Comparison of ENCODE assay signal across 29 cellular contexts in genomic region chr6:129342243-129342642, GRCh38.
DNase-seq lines count a peak whose midpoint lies in the region; ATAC-seq and TF ChIP-seq lines count a peak whose summit lies in the region.
"Had no signal": no experiment of that assay in that cellular context is flagged by ENCODE, and none has a peak within 500 bp of the region (broad histone marks: within the 10 kb centered on the region; RNA-seq: fewer than 3 reads in every experiment).

No MANE protein-coding gene starts in this region.

- H3K4me1 ChIP-seq in breast epithelium = no peaks in the 10 kb centered on the region
- H3K4me1 ChIP-seq in adipocyte (ENCODE audit: control insufficient read depth, insufficient read depth, low read length) = peaks cover 23% of the 10 kb centered on the region
- no peaks in the 10 kb centered on the region for H3K4me1 ChIP-seq in gastroesophageal sphincter
- no peaks in the 10 kb centered on the region for H3K4me1 ChIP-seq in transverse colon
- H3K4me1 ChIP-seq: tibial artery had no signal

- H3K27me3 ChIP-seq in breast epithelium (no peaks in the 10 kb centered on the region), adipocyte (replicated peaks; ENCODE audit: control insufficient read depth, insufficient read depth, low read length) (no peaks in the 10 kb centered on the region), gastroesophageal sphincter (no peaks in the 10 kb centered on the region), transverse colon (no peaks in the 10 kb centered on the region)
- H3K27me3 ChIP-seq: dorsolateral prefrontal cortex, tibial artery had no signal

- TF ChIP-seq POLR2A in breast epithelium (IDR thresholded peaks at IDR 0.05) (no peak), gastroesophageal sphincter (IDR thresholded peaks at IDR 0.05) (no peak), transverse colon (IDR thresholded peaks at IDR 0.05) (no peak)

- WGBS in gastroesophageal sphincter (ENCODE audit: low coverage in 1 of 2), 2 donors = 32 to 57% methylated on average over 2 of the region's 2 CpGs
- 65 to 67% methylated on average over 2 of the region's 2 CpGs for WGBS in transverse colon (ENCODE audit: low coverage in 1 of 2), 2 donors

- peaks cover 6% of the 10 kb centered on the region for H3K36me3 Mint-ChIP-seq in MCF 10A (ENCODE audit: insufficient read depth, unreplicated experiment)
- H3K36me3 Mint-ChIP-seq: activated CD8-positive, alpha-beta memory T cell treated with anti-CD3 and anti-CD28 coated beads, Interleukin-2, amount 10 ng/mL, durations not matched to agents 7 days and 5 days; activated naive CD4-positive, alpha-beta T cell treated with anti-CD3 and anti-CD28 coated beads, Interleukin-2, amount 50 U/mL, for 24 hours had no signal

- DNase-seq in MCF 10A (ENCODE audit: unreplicated experiment) (peak; percentile 80), breast epithelium (ENCODE audit: low spot score in 2 of 2) (no peak), adipocyte (ENCODE audit: low read depth) (peak; percentile 77), transverse colon (no peak), GM20000 (ENCODE audit: low spot score) (no peak)
- DNase-seq: 8988T; activated CD4-positive, alpha-beta T cell treated with anti-CD3 and anti-CD28 coated beads, Interleukin-2, amount 10 ng/mL, durations not matched to agents 7 days and 5 days; activated CD8-positive, alpha-beta memory T cell treated with anti-CD3 and anti-CD28 coated beads, Interleukin-2, amount 10 ng/mL, durations not matched to agents 7 days and 5 days; dorsolateral prefrontal cortex; GF-D8; kidney; NCI-H1105; NCI-H2029; NCI-H345; NCI-H774; posterior cingulate gyrus; RPMI8226; stimulated activated CD4-positive, alpha-beta T cell treated with anti-CD3 and anti-CD28 coated beads, Interleukin-15, amount 100 ng/mL, for 24 hours; stimulated activated naive CD8-positive, alpha-beta T cell treated with anti-CD3 and anti-CD28 coated beads, Interleukin-15, amount 100 ng/mL, for 72 hours; tibial artery had no signal

- H3K4me3 Mint-ChIP-seq in MCF 10A (ENCODE audit: unreplicated experiment) = no peak overlapping the region
- H3K4me3 Mint-ChIP-seq: activated CD4-positive, alpha-beta T cell treated with anti-CD3 and anti-CD28 coated beads, Interleukin-2, amount 10 ng/mL, durations not matched to agents 7 days and 5 days; activated CD8-positive, alpha-beta memory T cell treated with anti-CD3 and anti-CD28 coated beads, Interleukin-2, amount 10 ng/mL, durations not matched to agents 7 days and 5 days; activated naive CD4-positive, alpha-beta T cell treated with anti-CD3 and anti-CD28 coated beads, Interleukin-2, amount 50 U/mL, for 24 hours; neural crest cell; stimulated activated naive CD8-positive, alpha-beta T cell treated with anti-CD3 and anti-CD28 coated beads, Interleukin-15, amount 100 ng/mL, for 72 hours had no signal

- H3K27me3 Mint-ChIP-seq in MCF 10A (ENCODE audit: insufficient read depth, unreplicated experiment) = no peaks in the 10 kb centered on the region

- POLR2A ChIA-PET in MCF 10A (lab: Yijun Ruan, JAX) = interaction anchor here (0.6 kb wide), 1 partner anchor 68 kb away, joined by 4 read pairs; no protein-coding TSS in a partner anchor

- H3K9me3 Mint-ChIP-seq in MCF 10A (ENCODE audit: unreplicated experiment) = peaks cover 15% of the 10 kb centered on the region
- H3K9me3 Mint-ChIP-seq: activated CD4-positive, alpha-beta T cell treated with anti-CD3 and anti-CD28 coated beads, Interleukin-2, amount 10 ng/mL, durations not matched to agents 7 days and 5 days; activated naive CD4-positive, alpha-beta T cell treated with anti-CD3 and anti-CD28 coated beads, Interleukin-2, amount 50 U/mL, for 24 hours; stimulated activated naive CD8-positive, alpha-beta T cell treated with anti-CD3 and anti-CD28 coated beads, Interleukin-15, amount 100 ng/mL, for 72 hours had no signal

- no TSS peak for BruUV-seq in MCF 10A (replicated peaks; lab: Mats Ljungman, UMichigan)

- in situ Hi-C loops in transverse colon (cut with MboI; ENCODE audit: low pct_ligation_motif_present in 1 of 4, low pct_unique_long_range_greater_than_20kb in 1 of 4, low sequenced_read_pairs in 3 of 4) = no loop called here

- peaks cover 18% of the 10 kb centered on the region for H3K4me1 Mint-ChIP-seq in MCF 10A (ENCODE audit: insufficient read depth, unreplicated experiment)
- H3K4me1 Mint-ChIP-seq: activated CD4-positive, alpha-beta T cell treated with anti-CD3 and anti-CD28 coated beads, Interleukin-2, amount 10 ng/mL, durations not matched to agents 7 days and 5 days; activated CD8-positive, alpha-beta memory T cell treated with anti-CD3 and anti-CD28 coated beads, Interleukin-2, amount 10 ng/mL, durations not matched to agents 7 days and 5 days; activated naive CD4-positive, alpha-beta T cell treated with anti-CD3 and anti-CD28 coated beads, Interleukin-2, amount 50 U/mL, for 24 hours; neural crest cell; stimulated activated naive CD8-positive, alpha-beta T cell treated with anti-CD3 and anti-CD28 coated beads, Interleukin-15, amount 100 ng/mL, for 72 hours had no signal

- CTCF ChIA-PET in MCF 10A (lab: Yijun Ruan, JAX) = interaction anchor here (1.2 kb wide), 1 partner anchor 28 kb away, joined by 3 read pairs; no protein-coding TSS in a partner anchor

- ATAC-seq in gastroesophageal sphincter = peak; percentile 83
- ATAC-seq in GM21390 (IDR thresholded peaks at IDR 0.05; ENCODE audit: unreplicated experiment) = no peak
- no peak for ATAC-seq in GM18502 (IDR thresholded peaks at IDR 0.05; ENCODE audit: poor library complexity, unreplicated experiment)
- ATAC-seq: activated CD8-positive, alpha-beta memory T cell treated with anti-CD3 and anti-CD28 coated beads, Interleukin-2, amount 10 ng/mL, durations not matched to agents 7 days and 5 days; GM12878; sciatic nerve; SK-N-SH treated with all-trans-retinoic acid at 6 μM for 48 hours; stimulated activated naive CD8-positive, alpha-beta T cell treated with anti-CD3 and anti-CD28 coated beads, Interleukin-15, amount 100 ng/mL, for 72 hours had no signal

- no peak for TF ChIP-seq CTCF in MCF 10A (IDR thresholded peaks at IDR 0.05; ENCODE audit: unreplicated experiment)
- TF ChIP-seq CTCF in breast epithelium (IDR thresholded peaks at IDR 0.05) = no peak
- TF ChIP-seq CTCF in gastroesophageal sphincter (IDR thresholded peaks at IDR 0.05) = no peak
- TF ChIP-seq CTCF in transverse colon (IDR thresholded peaks at IDR 0.05) = no peak
- no peak for TF ChIP-seq CTCF in GM20000 (IDR thresholded peaks at IDR 0.05; ENCODE audit: extremely low read depth, missing control alignments)

- H3K36me3 ChIP-seq in breast epithelium (no peaks in the 10 kb centered on the region), adipocyte (ENCODE audit: control insufficient read depth, insufficient read depth, low read length, severe bottlenecking) (peaks cover 25% of the 10 kb centered on the region), gastroesophageal sphincter (no peaks in the 10 kb centered on the region), transverse colon (no peaks in the 10 kb centered on the region)
- H3K36me3 ChIP-seq: tibial artery had no signal

- no peak overlapping the region for H3K9ac ChIP-seq in adipocyte (ENCODE audit: low read length)

- H3K4me3 ChIP-seq in breast epithelium (no peak overlapping the region), adipocyte (ENCODE audit: low read length) (no peak overlapping the region), gastroesophageal sphincter (no peak overlapping the region), transverse colon (no peak overlapping the region)
- H3K4me3 ChIP-seq: dorsolateral prefrontal cortex, GM12878, lung, tibial artery had no signal

- peak overlapping the region; percentile 11 for H3K27ac Mint-ChIP-seq in MCF 10A (ENCODE audit: low read depth, unreplicated experiment)
- H3K27ac Mint-ChIP-seq: activated CD4-positive, alpha-beta T cell treated with anti-CD3 and anti-CD28 coated beads, Interleukin-2, amount 10 ng/mL, durations not matched to agents 7 days and 5 days; activated CD8-positive, alpha-beta memory T cell treated with anti-CD3 and anti-CD28 coated beads, Interleukin-2, amount 10 ng/mL, durations not matched to agents 7 days and 5 days; activated naive CD4-positive, alpha-beta T cell treated with anti-CD3 and anti-CD28 coated beads, Interleukin-2, amount 50 U/mL, for 24 hours; stimulated activated naive CD8-positive, alpha-beta T cell treated with anti-CD3 and anti-CD28 coated beads, Interleukin-15, amount 100 ng/mL, for 72 hours had no signal

- no peaks in the 10 kb centered on the region for H3K9me3 ChIP-seq in breast epithelium
- H3K9me3 ChIP-seq in adipocyte (ENCODE audit: control insufficient read depth, low read length) = no peaks in the 10 kb centered on the region
- no peaks in the 10 kb centered on the region for H3K9me3 ChIP-seq in gastroesophageal sphincter
- no peaks in the 10 kb centered on the region for H3K9me3 ChIP-seq in transverse colon
- H3K9me3 ChIP-seq: tibial artery had no signal

- TF ChIP-seq EP300 in gastroesophageal sphincter (IDR thresholded peaks at IDR 0.05) (no peak), transverse colon (IDR thresholded peaks at IDR 0.05; ENCODE audit: low read depth) (no peak)

- intact Hi-C loops in MCF 10A (cut with micrococcal nuclease) = no loop called here
- intact Hi-C loops in breast epithelium (cut with DNase I; ENCODE audit: low total_unique reads) = no loop called here
- intact Hi-C loops in transverse colon (cut with DNase I; ENCODE audit: low total_unique reads) = no loop called here

- H3K27ac ChIP-seq in breast epithelium (peak overlapping the region in 1 of 2 donors; percentile 15), gastroesophageal sphincter (no peak overlapping the region), transverse colon (no peak overlapping the region)
- H3K27ac ChIP-seq: dorsolateral prefrontal cortex, tibial artery had no signal

Comparison
In these comparisons a context has a peak if more than half of its experiments do, and no peak if none do; other contexts are left out.
1. DNase-seq: peak in MCF 10A (single experiment) and adipocyte (single experiment); none in breast epithelium (0 of 2), transverse colon (single experiment) and GM20000 (single experiment).